1 cellular context compared by ENCODE assay signal in genomic region chr16:53949716-53950410, GRCh38.
TF ChIP-seq lines count a peak whose summit lies in the region.

No MANE protein-coding gene starts in this region.

TF ChIP-seq in GM12878, 131 proteins besides CTCF, POLR2A, EP300 and RAD21:
- TF ChIP-seq ETV6 (conservative IDR thresholded peaks at IDR 0.05 in 1 of 2, IDR thresholded peaks at IDR 0.05 in 1 of 2; ENCODE audit: borderline replicate concordance in 1 of 2, low read depth in 1 of 2) = no peak
- TF ChIP-seq ZNF384 (IDR thresholded peaks at IDR 0.05; ENCODE audit: borderline replicate concordance, low read depth, low read length) = peak; percentile 81
- peak; percentile 68 for TF ChIP-seq ZBTB40 (IDR thresholded peaks at IDR 0.05; ENCODE audit: borderline replicate concordance)
- no peak for TF ChIP-seq RAD51 (IDR thresholded peaks at IDR 0.05)
- TF ChIP-seq NFIC (IDR thresholded peaks at IDR 0.05; ENCODE audit: low read depth, low read length) = no peak
- peak; percentile 37; the same call in 1 of the 2 replicates for TF ChIP-seq ZNF24 (IDR thresholded peaks at IDR 0.05)
- TF ChIP-seq HCFC1 (IDR thresholded peaks at IDR 0.05; ENCODE audit: low read length) = no peak
- TF ChIP-seq ESRRA (IDR thresholded peaks at IDR 0.05; ENCODE audit: low read length) = no peak
- no peak for TF ChIP-seq NR2C2 (IDR thresholded peaks at IDR 0.05; ENCODE audit: borderline replicate concordance, control insufficient read depth, insufficient read length, low read depth)
- TF ChIP-seq ZNF687 (IDR thresholded peaks at IDR 0.05) = no peak
- no peak for TF ChIP-seq ATF7 (IDR thresholded peaks at IDR 0.05; ENCODE audit: low read depth)
- TF ChIP-seq TAF1 (IDR thresholded peaks at IDR 0.05; ENCODE audit: borderline replicate concordance, low read depth, low read length) = no peak
- TF ChIP-seq PKNOX1 (IDR thresholded peaks at IDR 0.05) = peak; percentile 67; the same call in 1 of the 2 replicates
